23 cellular contexts compared by ENCODE assay signal in the genomic region with DNA sequence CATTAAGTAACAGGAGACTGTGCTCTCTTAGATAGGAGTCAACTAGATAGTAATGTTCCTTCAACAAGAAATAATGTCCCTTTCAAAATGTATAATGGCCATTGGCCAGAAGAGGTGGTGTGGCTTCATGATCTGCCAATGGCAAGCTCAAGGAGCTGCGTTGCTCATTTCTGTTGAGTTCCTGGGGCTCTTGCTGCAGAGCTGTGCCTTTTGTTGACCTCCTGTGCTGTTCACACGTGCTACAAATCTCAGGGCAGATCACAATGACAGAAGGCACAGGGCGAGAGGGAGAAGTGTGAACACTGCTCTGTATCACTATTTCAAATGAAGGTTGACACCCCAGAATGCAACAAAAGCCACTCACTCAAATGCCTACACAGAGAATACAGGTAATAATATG. TPM values are rescaled to one million over a fixed set of nuclear protein-coding genes. Genes with fewer than 3 reads are reported as not detected.
DNase-seq lines count a peak whose midpoint lies in the region; ATAC-seq, FAIRE-seq and TF ChIP-seq lines count a peak whose summit lies in the region.
"Had no signal": no experiment of that assay in that cellular context is flagged by ENCODE, and none has a peak within 500 bp of the region (broad histone marks: within the 10 kb centered on the region; RNA-seq: fewer than 3 reads in every experiment).

No MANE protein-coding gene starts in this region.

- H2BK120ac ChIP-seq in H1 (replicated peaks; ENCODE audit: low read depth, low read length): no peak overlapping the region

- intact Hi-C loops in pancreas (cut with DNase I): no loop called here
- intact Hi-C loops in tibial artery (cut with DNase I; ENCODE audit: low total_unique reads): no loop called here

- no peak overlapping the region for H3K4me2 ChIP-seq in H1 (ENCODE audit: insufficient read depth in 1 of 2, low read depth in 2 of 2, low read length in 2 of 2)
- H3K4me2 ChIP-seq: BLaER1 had no signal

- no peak overlapping the region for H2BK12ac ChIP-seq in H1 (ENCODE audit: low read depth, low read length)

- no peak overlapping the region for H2AFZ ChIP-seq in H1 (ENCODE audit: low read length)

- no peaks in the 10 kb centered on the region for H3K4me1 ChIP-seq in HEK293 (ENCODE audit: control insufficient read depth, insufficient read depth, low read length)
- H3K4me1 ChIP-seq in H1 (replicated peaks in 1 of 4; ENCODE audit: control insufficient read depth in 3 of 4, insufficient read depth in 4 of 4, low read length in 3 of 4): no peaks in the 10 kb centered on the region; a peak in 2 of 7 replicates
- no peaks in the 10 kb centered on the region for H3K4me1 ChIP-seq in pancreas
- H3K4me1 ChIP-seq in tibial artery: no peaks in the 10 kb centered on the region
- H3K4me1 ChIP-seq: BLaER1, Caco-2, Peyer's patch had no signal

- no peaks in the 10 kb centered on the region for H3K23me2 ChIP-seq in H1 (ENCODE audit: low read depth, low read length)

- H3K18ac ChIP-seq in H1 (ENCODE audit: extremely low read depth, low read length): no peak overlapping the region

- FAIRE-seq in H1 (lab: Jason Lieb, UNC): no peak
- no peak for FAIRE-seq in pancreas (lab: Jason Lieb, UNC)
- FAIRE-seq: GM18507 had no signal

- H3K14ac ChIP-seq in H1 (ENCODE audit: insufficient read length): no peak overlapping the region

- H4K8ac ChIP-seq in H1 (ENCODE audit: extremely low read depth, insufficient read depth, low read length): no peak overlapping the region

- no peak for TF ChIP-seq POLR2A in H1 (IDR thresholded peaks at IDR 0.05; ENCODE audit: control extremely low read depth in 1 of 2, low read depth in 2 of 2, low read length in 2 of 2)

- H3K4me3 ChIP-seq in HEK293 (ENCODE audit: low read depth, low read length): no peak overlapping the region
- no peak overlapping the region for H3K4me3 ChIP-seq in H1 (ENCODE audit: extremely low read depth in 1 of 4, insufficient read depth in 2 of 4, low read depth in 3 of 4, low read length in 4 of 4)
- no peak overlapping the region for H3K4me3 ChIP-seq in pancreas
- no peak overlapping the region for H3K4me3 ChIP-seq in tibial artery
- H3K4me3 ChIP-seq: BLaER1, Peyer's patch had no signal

- H3K9ac ChIP-seq in H1 (replicated peaks in 1 of 4; ENCODE audit: extremely low read depth in 1 of 4, low read depth in 3 of 4, low read length in 3 of 4): no peak overlapping the region
- H3K9ac ChIP-seq: BLaER1 had no signal

- ATAC-seq in pancreas (peak in 3 of 4 donors; percentile 55 to 75 (median 60)), HG02798 (IDR thresholded peaks at IDR 0.05; ENCODE audit: poor library complexity, unreplicated experiment) (no peak)
- ATAC-seq: SK-N-SH treated with all-trans-retinoic acid at 6 μM for 48 hours had no signal

- H3K27me3 ChIP-seq in H1 (replicated peaks in 1 of 4; ENCODE audit: control insufficient read depth in 3 of 4, extremely low read depth in 1 of 4, insufficient read depth in 3 of 4, low read length in 3 of 4): no peaks in the 10 kb centered on the region
- no peaks in the 10 kb centered on the region for H3K27me3 ChIP-seq in pancreas
- peaks cover 0 to 6% of the 10 kb centered on the region in 2 donors for H3K27me3 ChIP-seq in tibial artery
- H3K27me3 ChIP-seq: Peyer's patch had no signal

- DNase-seq in NCI-H69 (lab: John Stamatoyannopoulos, UW): peak; percentile 24
- no peak for DNase-seq in H1 (ENCODE audit: low read depth in 1 of 2, low spot score in 2 of 2)
- no peak for DNase-seq in pancreas
- DNase-seq in tibial artery: no peak
- no peak for DNase-seq in NCI-H2171 (lab: John Stamatoyannopoulos, UW)
- DNase-seq: ACHN; Caco-2; CD4-positive, alpha-beta T cell; DMS 273 treated with DMSO at 0.1 percent for 48 hours; GDM1; GOT3; KG1; NCI-H1092 treated with DMSO at 0.1 percent for 48 hours; NCI-H146; NCI-H2029; NCI-H510A; NCI-H748 treated with DMSO at 0.1 percent for 48 hours; Peyer's patch had no signal

- H2BK15ac ChIP-seq in H1 (ENCODE audit: low read length): no peak overlapping the region

- no peak for TF ChIP-seq RAD21 in H1 (IDR thresholded peaks at IDR 0.05 in 1 of 2, conservative IDR thresholded peaks at IDR 0.05 in 1 of 2; ENCODE audit: low read depth in 2 of 2, low read length in 2 of 2)

- POLR2A ChIA-PET in HEK293 (lab: Yijun Ruan, JAX): interaction anchor here (0.6 kb wide), 1 partner anchor 214 kb away, joined by 6 read pairs; no protein-coding TSS in a partner anchor
- POLR2A ChIA-PET in H1 (lab: Charles Lee; ENCODE audit: partially characterized antibody): interaction anchor here (0.6 kb wide), 1 partner anchor 8 kb away, joined by 3 read pairs; no protein-coding TSS in a partner anchor

- CTCF ChIA-PET in HEK293 (lab: Yijun Ruan, JAX) (interaction anchor here (0.6 to 1.3 kb wide), 3 partner anchors 66 to 543 kb away, joined by 3 to 4 read pairs (median 3); no protein-coding TSS in a partner anchor), H1 (lab: Charles Lee; ENCODE audit: partially characterized antibody) (interaction anchor here (0.8 to 1.4 kb wide), 4 partner anchors 38 to 198 kb away, joined by 3 to 4 read pairs (median 3); no protein-coding TSS in a partner anchor)

- no peaks in the 10 kb centered on the region for H3K79me2 ChIP-seq in H1 (ENCODE audit: control insufficient read depth in 1 of 2, insufficient read depth in 2 of 2, low read length in 2 of 2)

- 83% methylated on average over 3 of the region's 3 CpGs; no CpG with 5 or more reads in 1 of the 2 experiments for WGBS in H1 (ENCODE audit: extremely low coverage in 1 of 2, insufficient coverage in 1 of 2, insufficient read length in 1 of 2, insufficient replicate concordance in 2 of 2, low coverage in 1 of 2, low lambda C conversion rate in 2 of 2, missing lambda C conversion rate in 1 of 2), 2 experiments
- 19 to 24% methylated on average over 3 of the region's 3 CpGs for WGBS in pancreas, 2 donors

- no peak overlapping the region for H4K5ac ChIP-seq in H1 (ENCODE audit: insufficient read length, low read depth, low read length)

- no peak overlapping the region for H2BK20ac ChIP-seq in H1 (ENCODE audit: low read length)

- H3K36me3 ChIP-seq in HEK293 (ENCODE audit: control insufficient read depth in 2 of 2, insufficient read depth in 1 of 2, low read length in 2 of 2): no peaks in the 10 kb centered on the region
- H3K36me3 ChIP-seq in H1 (ENCODE audit: control insufficient read depth in 2 of 4, insufficient read depth in 4 of 4, low read length in 3 of 4): no peaks in the 10 kb centered on the region
- no peaks in the 10 kb centered on the region for H3K36me3 ChIP-seq in pancreas
- H3K36me3 ChIP-seq in tibial artery: no peaks in the 10 kb centered on the region
- H3K36me3 ChIP-seq: BLaER1, Peyer's patch had no signal

- H2BK5ac ChIP-seq in H1 (ENCODE audit: low read depth, low read length): 0 out of 2 replicates have a peak overlapping the region, but pooled peaks have one; percentile 5

- H3K27ac ChIP-seq in HEK293 (ENCODE audit: extremely low read depth, low read depth, low read length) (no peak overlapping the region), H1 (ENCODE audit: low read depth, low read length) (no peak overlapping the region), pancreas (no peak overlapping the region), tibial artery (no peak overlapping the region)
- H3K27ac ChIP-seq: BLaER1, Peyer's patch had no signal

- no peak overlapping the region for H2AK5ac ChIP-seq in H1 (ENCODE audit: low read depth, low read length)

- H3K23ac ChIP-seq in H1 (ENCODE audit: insufficient read length): no peak overlapping the region

- no peak for TF ChIP-seq CTCF in HEK293 (tag by site-specific recombination; IDR thresholded peaks at IDR 0.05)
- no peak for TF ChIP-seq CTCF in H1 (IDR thresholded peaks at IDR 0.05; ENCODE audit: control extremely low read depth in 1 of 3, insufficient read depth in 1 of 3, low read depth in 1 of 3, low read length in 3 of 3)
- TF ChIP-seq CTCF in pancreas (IDR thresholded peaks at IDR 0.05): no peak
- TF ChIP-seq CTCF in tibial artery (IDR thresholded peaks at IDR 0.05): no peak

- H3K79me1 ChIP-seq in H1 (ENCODE audit: low read depth, low read length): no peaks in the 10 kb centered on the region

- no peak for TF ChIP-seq EP300 in H1 (IDR thresholded peaks at IDR 0.05; ENCODE audit: borderline replicate concordance in 1 of 2, low read depth in 2 of 2, low read length in 2 of 2)

- H3K56ac ChIP-seq in H1 (replicated peaks; ENCODE audit: insufficient read length, low read depth, low read length): no peak overlapping the region

- no peak overlapping the region for H3K4ac ChIP-seq in H1 (replicated peaks; ENCODE audit: insufficient read length, low read depth, low read length)

- no peaks in the 10 kb centered on the region for H3K9me3 ChIP-seq in HEK293 (ENCODE audit: control insufficient read depth, insufficient read depth, low read depth, low read length)
- H3K9me3 ChIP-seq in H1 (ENCODE audit: insufficient read depth in 2 of 2, low read depth in 1 of 2, low read length in 1 of 2): no peaks in the 10 kb centered on the region
- no peaks in the 10 kb centered on the region for H3K9me3 ChIP-seq in pancreas
- H3K9me3 ChIP-seq in tibial artery: no peaks in the 10 kb centered on the region
- H3K9me3 ChIP-seq: BLaER1, Caco-2, Peyer's patch had no signal

- no peak overlapping the region for H4K91ac ChIP-seq in H1 (replicated peaks; ENCODE audit: insufficient read length, low read length)

- H4K20me1 ChIP-seq in H1 (replicated peaks in 1 of 2; ENCODE audit: control insufficient read depth in 1 of 2, insufficient read depth in 2 of 2, low read length in 2 of 2): no peaks in the 10 kb centered on the region
- H4K20me1 ChIP-seq: BLaER1 had no signal

TF ChIP-seq in HEK293, 187 proteins besides CTCF, POLR2A, EP300 and RAD21 (continues in another document):
- TF ChIP-seq SALL2 (tag by site-specific recombination; IDR thresholded peaks at IDR 0.05; ENCODE audit: borderline replicate concordance): no peak
- TF ChIP-seq ZNF366 (tag by site-specific recombination; conservative IDR thresholded peaks at IDR 0.05): no peak
- TF ChIP-seq FEZF1 (tag by site-specific recombination; IDR thresholded peaks at IDR 0.05): peak; percentile 81

TF ChIP-seq in H1, 55 proteins besides CTCF, POLR2A, EP300 and RAD21 (continues in another document):
- TF ChIP-seq BCL11A (IDR thresholded peaks at IDR 0.05; ENCODE audit: low read depth in 2 of 2, low read length in 2 of 2): no peak
- no peak for TF ChIP-seq EZH2 (IDR thresholded peaks at IDR 0.05; ENCODE audit: low read depth, low read length, severe bottlenecking)
- TF ChIP-seq PHF8 (conservative IDR thresholded peaks at IDR 0.05; ENCODE audit: low read depth, low read length): no peak

RNA-seq across cellular contexts. Expression of a gene that starts 16.0 kb away (rescaled TPM):
- 7.4 and 8.0 TPM in 2 replicates for total RNA-seq in H1 (2021; fragmentation: NEBNext Ultra II Directional; extraction: Animal tissue kit (Norgen Biotek cat#: 25700))
- polyA plus RNA-seq in H1 (2011; rRNA removed): 7.4 and 10.9 TPM in 2 replicates
- 7.7 TPM for polyA plus RNA-seq in H1 (2011; cell fraction: cytosol; rRNA removed)
- 15.0 TPM for polyA plus RNA-seq in H1 (2011; cell fraction: nucleus; rRNA removed)
- polyA plus RNA-seq in H1 (2012, experiment 1 of 2): 4.2 to 6.0 TPM (median 4.9 TPM) in 4 replicates
- polyA plus RNA-seq in H1 (2012, experiment 2 of 2): 4.4 TPM
- polyA plus RNA-seq in H1 (2013, experiment 1 of 2): 7.4 TPM
- polyA plus RNA-seq in H1 (2013, experiment 2 of 2): 6.9 TPM
- polyA minus RNA-seq in H1 (2011; rRNA and poly(A)+ RNA removed): 7.0 and 7.4 TPM in 2 replicates
- 4.3 TPM for polyA minus RNA-seq in H1 (2011; cell fraction: cytosol; rRNA and poly(A)+ RNA removed)
- 8.0 TPM for polyA minus RNA-seq in H1 (2011; cell fraction: nucleus; rRNA and poly(A)+ RNA removed)
- total RNA-seq in pancreas: 1 to 10 TPM; 1.9 to 5.2 (median 2.4) TPM
- polyA plus RNA-seq in pancreas: 1 to 10 TPM; 2.1 to 3.1 TPM
